ENCODE assay signal across 8 cellular contexts in the genomic region with DNA sequence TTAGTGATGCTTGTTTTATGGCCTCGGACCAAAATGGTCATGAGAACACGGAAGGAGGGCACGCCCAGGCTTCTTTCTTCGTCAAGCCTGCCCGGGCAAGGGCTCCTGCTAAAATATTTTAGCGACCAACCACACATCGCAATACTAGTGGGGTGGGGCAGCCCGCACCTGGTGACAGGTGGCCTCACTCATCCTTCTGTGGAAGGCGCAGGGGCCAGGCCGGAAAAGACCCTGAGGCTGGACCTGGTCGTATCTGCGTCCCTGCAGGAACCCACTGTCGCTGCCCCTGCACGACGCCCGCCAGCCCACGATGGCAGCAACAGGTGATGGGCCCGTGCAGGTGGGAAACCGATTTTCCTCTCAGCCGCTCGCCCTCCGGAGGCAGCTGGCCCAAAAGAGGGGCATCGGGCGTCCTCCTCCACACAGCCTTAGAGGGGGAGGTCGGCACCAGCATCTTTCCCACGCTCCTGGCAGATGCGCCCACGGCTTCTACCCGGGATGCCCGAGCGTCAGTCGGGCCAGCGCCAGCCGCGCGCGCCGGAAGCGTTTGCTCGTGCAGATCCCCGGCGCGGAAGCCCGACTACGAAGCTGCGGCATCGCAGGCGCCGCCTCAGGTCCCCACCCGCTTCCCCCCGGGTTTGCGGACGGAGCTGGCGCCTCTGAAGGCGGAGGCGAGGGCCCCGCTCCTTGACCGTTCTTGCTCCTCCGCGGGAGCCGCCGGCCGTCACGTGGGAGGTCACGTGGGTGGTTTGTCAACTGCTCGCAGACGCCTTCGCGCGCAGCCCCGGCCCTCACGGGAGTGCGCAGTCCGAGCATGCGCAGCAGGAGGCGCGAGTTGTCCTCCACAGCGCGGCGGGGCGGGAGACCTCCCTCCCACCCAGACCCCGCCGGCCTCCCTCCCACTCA. TPM values are rescaled to one million over a fixed set of nuclear protein-coding genes. Genes with fewer than 3 reads are reported as not detected.
DNase-seq lines count a peak whose midpoint lies in the region; ATAC-seq and TF ChIP-seq lines count a peak whose summit lies in the region.

No MANE protein-coding gene starts in this region.

- H3K9me3 ChIP-seq in AG04450 (ENCODE audit: control insufficient read depth, insufficient read depth, low read length), result no peaks in the 10 kb centered on the region; the same call in 1 of the 2 replicates

- peak overlapping the region; percentile 71 for H3K4me3 ChIP-seq in AG04450 (ENCODE audit: low read depth, low read length)

- H3K27ac ChIP-seq in AG04450 (ENCODE audit: low read depth, low read length) (no peak overlapping the region), cingulate gyrus (ENCODE audit: low read depth, low read length) (peak overlapping the region; percentile 87), layer of hippocampus (ENCODE audit: low read depth, low read length) (peak overlapping the region; percentile 89)

- DNase-seq in AG04450 (ENCODE audit: low read depth, low spot score), result peak; percentile 84
- DNase-seq in NCI-H510A (lab: John Stamatoyannopoulos, UW), result peak; percentile 91
- peak; percentile 94 for DNase-seq in activated CD4-positive, alpha-beta T cell treated with anti-CD3 and anti-CD28 coated beads for 48 hours
- peak; percentile 83 to 89 for DNase-seq in stimulated activated CD4-positive, alpha-beta T cell treated with anti-CD3 and anti-CD28 coated beads, Interleukin-15, amount 100 ng/mL, for 48 hours (ENCODE audit: low read depth in 2 of 2)

- no peak for TF ChIP-seq CTCF in AG04450 (IDR thresholded peaks at IDR 0.05; ENCODE audit: low read depth, low read length)

- H3K27me3 ChIP-seq in AG04450 (ENCODE audit: control insufficient read depth, insufficient read depth, low read length), result no peaks in the 10 kb centered on the region
- H3K27me3 ChIP-seq in layer of hippocampus (ENCODE audit: control insufficient read depth, insufficient read depth, low read length), result no peaks in the 10 kb centered on the region

- POLR2A ChIA-PET in AG04450 (lab: Yijun Ruan, JAX), result interaction anchor here (1.2 kb wide), 1 partner anchor 23 kb away, joined by 3 read pairs; the partner anchor contains the start of gene FOXK2

- CTCF ChIA-PET in AG04450 (lab: Charles Lee), result interaction anchor here (0.5 to 1.2 kb wide), 3 partner anchors 50 to 159 kb away, joined by 3 to 4 read pairs (median 3); no protein-coding TSS in a partner anchor

- peak; percentile 63 for ATAC-seq in GM18907 (IDR thresholded peaks at IDR 0.05; ENCODE audit: unreplicated experiment)
- ATAC-seq in HG03354 (IDR thresholded peaks at IDR 0.05; ENCODE audit: poor library complexity, severe bottlenecking, unreplicated experiment), result peak; percentile 69

RNA-seq across cellular contexts. Expression of gene FOXK2, which starts 22.8 kb away (rescaled TPM):
- polyA plus RNA-seq in AG04450 (2011; rRNA removed), result 21.7 and 24.3 TPM in 2 replicates
- polyA minus RNA-seq in AG04450 (2011; rRNA and poly(A)+ RNA removed), result 46.9 and 56.0 TPM in 2 replicates

RNA-seq across cellular contexts. Expression of gene NARF, which starts 38.2 kb away (rescaled TPM):
- polyA plus RNA-seq in AG04450 (2011; rRNA removed), result 76.1 and 82.4 TPM in 2 replicates
- 39.4 and 40.4 TPM in 2 replicates for polyA minus RNA-seq in AG04450 (2011; rRNA and poly(A)+ RNA removed)

RNA-seq across cellular contexts. Expression of gene CYBC1, which starts 46.2 kb away (rescaled TPM):
- 74.8 and 82.6 TPM in 2 replicates for polyA plus RNA-seq in AG04450 (2011; rRNA removed)
- polyA minus RNA-seq in AG04450 (2011; rRNA and poly(A)+ RNA removed), result 53.9 and 85.7 TPM in 2 replicates
